ENCODE assay signal across 8 cellular contexts in genomic region chr2:241271641-241272297, GRCh38. TPM values are rescaled to one million over a fixed set of nuclear protein-coding genes. Genes with fewer than 3 reads are reported as not detected.
DNase-seq lines count a peak whose midpoint lies in the region; ATAC-seq, FAIRE-seq and TF ChIP-seq lines count a peak whose summit lies in the region.

No MANE protein-coding gene starts in this region.

- DNase-seq in GM18507 (ENCODE audit: extremely low spot score, insufficient read length, low read depth) (peak; percentile 38), RWPE1 (ENCODE audit: low spot score) (peak; percentile 54), activated gamma-delta T cell (lab: John Stamatoyannopoulos, UW) (peak; percentile 33), fibroblast of villous mesenchyme (ENCODE audit: low read depth) (peak; percentile 91), NCI-H524 (lab: John Stamatoyannopoulos, UW) (no peak)
- DNase-seq in stimulated activated naive CD4-positive, alpha-beta T cell (lab: John Stamatoyannopoulos, UW) = peak; percentile 20 to 52 (median 37)

- peaks cover 50% of the 10 kb centered on the region for H3K4me1 Mint-ChIP-seq in nephron

- H3K27ac ChIP-seq in RWPE1 = peak overlapping the region; percentile 88

- POLR2A ChIA-PET in RWPE1 (lab: Yijun Ruan, JAX; ENCODE audit: low non-redundant PET) = no interaction called here

- CTCF ChIA-PET in RWPE1 (lab: Yijun Ruan, JAX) = interaction anchor here (0.6 kb wide), 1 partner anchor 156 kb away, joined by 3 read pairs; no protein-coding TSS in a partner anchor

- peak overlapping the region; percentile 93 for H3K4me3 ChIP-seq in fibroblast of villous mesenchyme (ENCODE audit: low read depth, low read length)

- H3K36me3 Mint-ChIP-seq in nephron (ENCODE audit: low read depth) = peaks cover 49% of the 10 kb centered on the region

- peak; percentile 68 for FAIRE-seq in GM18507 (lab: Jason Lieb, UNC)

- no peaks in the 10 kb centered on the region for H3K27me3 Mint-ChIP-seq in nephron (ENCODE audit: low read depth)

- peaks cover 12% of the 10 kb centered on the region for H3K9me3 Mint-ChIP-seq in nephron

- TF ChIP-seq CTCF in RWPE1 (conservative IDR thresholded peaks at IDR 0.05; ENCODE audit: low read depth) (no peak), fibroblast of villous mesenchyme (IDR thresholded peaks at IDR 0.05; ENCODE audit: insufficient read depth, low read depth, low read length) (no peak), nephron (IDR thresholded peaks at IDR 0.05; ENCODE audit: unreplicated experiment in 3 of 3) (no peak)

- peak overlapping the region; percentile 90 to 95 (median 90) for H3K27ac Mint-ChIP-seq in nephron

- peak overlapping the region; percentile 94 to 99 (median 98) for H3K4me3 Mint-ChIP-seq in nephron

- ATAC-seq in HG02970 (IDR thresholded peaks at IDR 0.05; ENCODE audit: low FRiP score, unreplicated experiment) = peak; percentile 39

RNA-seq across cellular contexts. Expression of gene HDLBP, which starts 43.7 kb away (rescaled TPM):
- total RNA-seq in fibroblast of villous mesenchyme = 1,089 and 1,343 TPM in 2 replicates

RNA-seq across cellular contexts. Expression of gene SEPTIN2, which starts 44.0 kb away (rescaled TPM):
- 426 and 577 TPM in 2 replicates for total RNA-seq in fibroblast of villous mesenchyme

Comparison
In these comparisons a context has a peak if more than half of its experiments do, and no peak if none do; other contexts are left out.
1. DNase-seq: peak in GM18507 (single experiment), RWPE1 (single experiment), activated gamma-delta T cell (single experiment), fibroblast of villous mesenchyme (single experiment) and stimulated activated naive CD4-positive, alpha-beta T cell (6 of 6); none in NCI-H524 (0 of 2).